In the genomic region with DNA sequence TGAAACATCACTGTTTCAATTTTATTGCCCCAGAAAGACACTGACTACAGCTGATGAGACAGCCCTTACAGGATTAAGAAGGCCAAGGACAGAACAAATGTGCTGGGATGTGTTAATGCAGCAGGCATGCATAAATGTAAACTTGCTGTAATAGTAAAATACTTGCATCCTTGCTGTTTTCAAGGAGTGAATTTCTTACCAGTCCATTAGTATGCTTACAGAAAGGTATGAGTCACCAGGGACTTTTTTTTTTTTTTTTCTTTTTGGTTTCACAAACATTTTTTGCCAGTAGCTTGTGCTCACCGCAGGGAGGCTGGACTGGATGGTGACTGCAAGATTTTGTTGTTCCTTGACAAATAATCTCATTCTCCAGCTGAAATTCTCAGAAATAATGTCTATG, we compare ENCODE assay signal across 9 cellular contexts. TPM values are rescaled to one million over a fixed set of nuclear protein-coding genes. Genes with fewer than 3 reads are reported as not detected.
A peak's percentile ranks its signal among the peaks of the same experiment; 100 is the strongest.
DNase-seq lines count a peak whose midpoint lies in the region; ATAC-seq and TF ChIP-seq lines count a peak whose summit lies in the region.
"Had no signal": no experiment of that assay in that cellular context is flagged by ENCODE, and none has a peak within 500 bp of the region (broad histone marks: within the 10 kb centered on the region; RNA-seq: fewer than 3 reads in every experiment).

No MANE protein-coding gene starts in this region.

- H3K36me3 Mint-ChIP-seq in activated CD4-positive, alpha-beta T cell treated with anti-CD3 and anti-CD28 coated beads, Interleukin-2, amount 10 ng/mL, durations not matched to agents 24 days and 14 days (ENCODE audit: low read depth): no peaks in the 10 kb centered on the region
- H3K36me3 Mint-ChIP-seq in activated CD4-positive, alpha-beta memory T cell treated with anti-CD3 and anti-CD28 coated beads for 36 hours: no peaks in the 10 kb centered on the region
- H3K36me3 Mint-ChIP-seq in type B pancreatic cell: no peaks in the 10 kb centered on the region

- H3K27me3 Mint-ChIP-seq in activated CD4-positive, alpha-beta T cell treated with anti-CD3 and anti-CD28 coated beads, Interleukin-2, amount 10 ng/mL, durations not matched to agents 24 days and 14 days: peaks cover 1% of the 10 kb centered on the region
- H3K27me3 Mint-ChIP-seq in activated CD4-positive, alpha-beta memory T cell treated with anti-CD3 and anti-CD28 coated beads for 36 hours: peaks cover 11% of the 10 kb centered on the region
- peaks cover 19% of the 10 kb centered on the region for H3K27me3 Mint-ChIP-seq in type B pancreatic cell

- H3K27ac ChIP-seq in tibial artery: no peak overlapping the region
- H3K27ac ChIP-seq: C4-2B had no signal

- DNase-seq in activated CD4-positive, alpha-beta T cell treated with anti-CD3 and anti-CD28 coated beads, Interleukin-2, amount 10 ng/mL, durations not matched to agents 24 days and 14 days: peak; percentile 66
- DNase-seq in activated CD4-positive, alpha-beta T cell treated with anti-CD3 and anti-CD28 coated beads, Interleukin-2, amount 50 U/mL, for 4 hours: no peak
- DNase-seq in activated CD4-positive, alpha-beta memory T cell treated with anti-CD3 and anti-CD28 coated beads for 36 hours: peak; percentile 56
- DNase-seq in smooth muscle cell of the brain vasculature (ENCODE audit: low read depth, low spot score) (peak; percentile 57), NCI-H526 (lab: John Stamatoyannopoulos, UW) (no peak), type B pancreatic cell (ENCODE audit: extremely low spot score, unreplicated experiment) (no peak), tibial artery (no peak)

- POLR2A ChIA-PET in activated CD4-positive, alpha-beta memory T cell treated with anti-CD3 and anti-CD28 coated beads for 36 hours (lab: Charles Lee): interaction anchor here (0.7 to 1.2 kb wide), 2 partner anchors 11 to 111 kb away, joined by 4 read pairs; no protein-coding TSS in a partner anchor

- H3K4me3 ChIP-seq in tibial artery: no peak overlapping the region

- H3K27me3 ChIP-seq in tibial artery: no peaks in the 10 kb centered on the region

- peak overlapping the region; percentile 86 for H3K27ac Mint-ChIP-seq in activated CD4-positive, alpha-beta T cell treated with anti-CD3 and anti-CD28 coated beads, Interleukin-2, amount 10 ng/mL, durations not matched to agents 24 days and 14 days
- peak overlapping the region; percentile 61 for H3K27ac Mint-ChIP-seq in activated CD4-positive, alpha-beta memory T cell treated with anti-CD3 and anti-CD28 coated beads for 36 hours
- no peak overlapping the region for H3K27ac Mint-ChIP-seq in type B pancreatic cell

- no peaks in the 10 kb centered on the region for H3K4me1 ChIP-seq in tibial artery

- H3K9me3 Mint-ChIP-seq in activated CD4-positive, alpha-beta T cell treated with anti-CD3 and anti-CD28 coated beads, Interleukin-2, amount 10 ng/mL, durations not matched to agents 24 days and 14 days: peaks cover 5% of the 10 kb centered on the region
- H3K9me3 Mint-ChIP-seq in activated CD4-positive, alpha-beta memory T cell treated with anti-CD3 and anti-CD28 coated beads for 36 hours: no peaks in the 10 kb centered on the region
- H3K9me3 Mint-ChIP-seq in type B pancreatic cell: no peaks in the 10 kb centered on the region

- no peak overlapping the region for H3K4me3 Mint-ChIP-seq in activated CD4-positive, alpha-beta T cell treated with anti-CD3 and anti-CD28 coated beads, Interleukin-2, amount 10 ng/mL, durations not matched to agents 24 days and 14 days
- H3K4me3 Mint-ChIP-seq in activated CD4-positive, alpha-beta memory T cell treated with anti-CD3 and anti-CD28 coated beads for 36 hours: no peak overlapping the region
- no peak overlapping the region for H3K4me3 Mint-ChIP-seq in type B pancreatic cell

- H3K4me1 Mint-ChIP-seq in activated CD4-positive, alpha-beta T cell treated with anti-CD3 and anti-CD28 coated beads, Interleukin-2, amount 10 ng/mL, durations not matched to agents 24 days and 14 days: peaks cover 31% of the 10 kb centered on the region
- peaks cover 22% of the 10 kb centered on the region for H3K4me1 Mint-ChIP-seq in activated CD4-positive, alpha-beta memory T cell treated with anti-CD3 and anti-CD28 coated beads for 36 hours (ENCODE audit: low read depth)
- peaks cover 12% of the 10 kb centered on the region for H3K4me1 Mint-ChIP-seq in type B pancreatic cell (ENCODE audit: unreplicated experiment)

- no peaks in the 10 kb centered on the region for H3K36me3 ChIP-seq in tibial artery

- TF ChIP-seq CTCF in type B pancreatic cell (conservative IDR thresholded peaks at IDR 0.05): no peak
- TF ChIP-seq CTCF in tibial artery (IDR thresholded peaks at IDR 0.05): no peak

- intact Hi-C loops in activated CD4-positive, alpha-beta T cell treated with anti-CD3 and anti-CD28 coated beads, Interleukin-2, amount 10 ng/mL, durations not matched to agents 24 days and 14 days (cut with micrococcal nuclease): loop anchor here (1.0 to 5.0 kb wide), 3 partner anchors 11 to 238 kb away; no protein-coding TSS in a partner anchor
- intact Hi-C loops in activated CD4-positive, alpha-beta memory T cell treated with anti-CD3 and anti-CD28 coated beads for 36 hours (cut with micrococcal nuclease): loop anchor here (1.0 to 10.0 kb wide), 7 partner anchors 11 to 498 kb away; partner anchors contain the start of gene GPR180
- intact Hi-C loops in tibial artery (cut with DNase I; ENCODE audit: low total_unique reads): no loop called here

- CTCF ChIA-PET in activated CD4-positive, alpha-beta memory T cell treated with anti-CD3 and anti-CD28 coated beads for 36 hours (lab: Charles Lee): interaction anchor here (1.9 kb wide), 1 partner anchor 18 kb away, joined by 7 read pairs; no protein-coding TSS in a partner anchor

- ATAC-seq in HG02885 (IDR thresholded peaks at IDR 0.05; ENCODE audit: poor library complexity, unreplicated experiment): peak; percentile 96

- H3K9me3 ChIP-seq in tibial artery: no peaks in the 10 kb centered on the region

RNA-seq across cellular contexts. Expression of gene GPR180, which starts 55.1 kb away (rescaled TPM):
- 9.8 and 10.3 TPM in 2 replicates for total RNA-seq in activated CD4-positive, alpha-beta T cell treated with anti-CD3 and anti-CD28 coated beads, Interleukin-2, amount 10 ng/mL, durations not matched to agents 24 days and 14 days
- 1 to 10 TPM; 9.1 to 9.7 TPM for total RNA-seq in activated CD4-positive, alpha-beta memory T cell treated with anti-CD3 and anti-CD28 coated beads for 36 hours
- total RNA-seq in type B pancreatic cell (ENCODE audit: low replicate concordance): 6.1 and 6.6 TPM in 2 replicates

RNA-seq across cellular contexts. Expression of gene SOX21, which starts 55.6 kb away (rescaled TPM):
- total RNA-seq in activated CD4-positive, alpha-beta T cell treated with anti-CD3 and anti-CD28 coated beads, Interleukin-2, amount 10 ng/mL, durations not matched to agents 24 days and 14 days: not detected in 2 replicates
- total RNA-seq in activated CD4-positive, alpha-beta memory T cell treated with anti-CD3 and anti-CD28 coated beads for 36 hours: not detected
- 9.6 and 11.4 TPM in 2 replicates for total RNA-seq in type B pancreatic cell (ENCODE audit: low replicate concordance)

Comparison
In these comparisons a context has a peak if more than half of its experiments do, and no peak if none do; other contexts are left out.
1. DNase-seq: peak in activated CD4-positive, alpha-beta T cell treated with anti-CD3 and anti-CD28 coated beads, Interleukin-2, amount 10 ng/mL, durations not matched to agents 24 days and 14 days (single experiment), activated CD4-positive, alpha-beta memory T cell treated with anti-CD3 and anti-CD28 coated beads for 36 hours (single experiment) and smooth muscle cell of the brain vasculature (single experiment); none in activated CD4-positive, alpha-beta T cell treated with anti-CD3 and anti-CD28 coated beads, Interleukin-2, amount 50 U/mL, for 4 hours (0 of 2), NCI-H526 (0 of 2), type B pancreatic cell (single experiment) and tibial artery (0 of 2).
2. RNA of gene SOX21, which starts 55.6 kb away (total RNA-seq): 9.6 to 11.4 TPM in type B pancreatic cell; not detected in activated CD4-positive, alpha-beta T cell treated with anti-CD3 and anti-CD28 coated beads, Interleukin-2, amount 10 ng/mL, durations not matched to agents 24 days and 14 days and not detected in activated CD4-positive, alpha-beta memory T cell treated with anti-CD3 and anti-CD28 coated beads for 36 hours; every median in the first group is over 10 times any median in the second.